In genomic region chr1:35660581-35661473, GRCh38 we compare ENCODE assay signal across 11 cellular contexts. TPM values are rescaled to one million over a fixed set of nuclear protein-coding genes. Genes with fewer than 3 reads are reported as not detected.
DNase-seq lines count a peak whose midpoint lies in the region; ATAC-seq, FAIRE-seq and TF ChIP-seq lines count a peak whose summit lies in the region.
"Had no signal": no experiment of that assay in that cellular context is flagged by ENCODE, and none has a peak within 500 bp of the region (broad histone marks: within the 10 kb centered on the region; RNA-seq: fewer than 3 reads in every experiment).

No MANE protein-coding gene starts in this region.

- peaks cover 10% of the 10 kb centered on the region for H3K4me1 Mint-ChIP-seq in glutamatergic neuron (ENCODE audit: low read depth, unreplicated experiment)

- FAIRE-seq in HepG2 (lab: Jason Lieb, UNC), result no peak
- no peak for FAIRE-seq in GM19239 (lab: Jason Lieb, UNC)
- FAIRE-seq: GM12891 had no signal

- no peak overlapping the region for H3K4me2 ChIP-seq in HepG2 (ENCODE audit: low read depth, low read length)

- no peak for TF ChIP-seq POLR2A in HepG2 (IDR thresholded peaks at IDR 0.05; ENCODE audit: insufficient read depth in 1 of 2, low read depth in 2 of 2, low read length in 2 of 2)
- no peak for TF ChIP-seq POLR2A in right lobe of liver (IDR thresholded peaks at IDR 0.05)

- no peaks in the 10 kb centered on the region for H3K36me3 ChIP-seq in HepG2 (replicated peaks in 1 of 2; ENCODE audit: control insufficient read depth in 1 of 2, insufficient read depth in 2 of 2, low read length in 2 of 2)
- H3K36me3 ChIP-seq in right lobe of liver, result no peaks in the 10 kb centered on the region

- 36% methylated on average over 5 of the region's 5 CpGs for WGBS in HepG2 (ENCODE audit: low lambda C conversion rate)
- 12% methylated on average over 3 of the region's 5 CpGs for WGBS in right lobe of liver (ENCODE audit: insufficient coverage, low coverage, low lambda C conversion rate, missing lambda C conversion rate)

- H2AFZ ChIP-seq in HepG2 (ENCODE audit: low read length), result no peak overlapping the region

- H3K27me3 ChIP-seq in HepG2 (ENCODE audit: control insufficient read depth in 1 of 2, insufficient read depth in 2 of 2, low read length in 2 of 2), result no peaks in the 10 kb centered on the region; a peak in 2 of 5 replicates
- H3K27me3 ChIP-seq in right lobe of liver, result no peaks in the 10 kb centered on the region
- peaks cover 6% of the 10 kb centered on the region for H3K27me3 ChIP-seq in foreskin keratinocyte

- peak overlapping the region; percentile 53 for H3K4me3 Mint-ChIP-seq in glutamatergic neuron (ENCODE audit: unreplicated experiment)

- no peak for TF ChIP-seq CTCF in HepG2 (CRISPR knock-in tag; IDR thresholded peaks at IDR 0.05)
- no peak for TF ChIP-seq CTCF in right lobe of liver (IDR thresholded peaks at IDR 0.05)
- no peak for TF ChIP-seq CTCF in glutamatergic neuron (IDR thresholded peaks at IDR 0.05; ENCODE audit: partially characterized antibody, unreplicated experiment)
- TF ChIP-seq CTCF in foreskin keratinocyte (conservative IDR thresholded peaks at IDR 0.05), result no peak

- in situ Hi-C loops in HepG2 (cut with HindIII; ENCODE audit: extremely low pct_ligation_motif_present, low pct_unique_long_range_greater_than_20kb), result no loop called here

- H3K27ac ChIP-seq in HepG2 (ENCODE audit: extremely low read length, insufficient read depth, low read length) (no peak overlapping the region), right lobe of liver (no peak overlapping the region), foreskin keratinocyte (no peak overlapping the region)

- no TSS peak for BruUV-seq in HepG2 (replicated peaks; lab: Mats Ljungman, UMichigan)

- no peaks in the 10 kb centered on the region for H4K20me1 ChIP-seq in HepG2 (ENCODE audit: insufficient read depth, low read length)

- H3K27ac Mint-ChIP-seq in glutamatergic neuron (ENCODE audit: unreplicated experiment), result no peak overlapping the region

- CTCF ChIA-PET in HepG2 (lab: Yijun Ruan, JAX; ENCODE audit: low intra/inter-chr PET ratio, low total read pairs), result no interaction called here

- peaks cover 9% of the 10 kb centered on the region for H3K27me3 Mint-ChIP-seq in glutamatergic neuron (ENCODE audit: unreplicated experiment)

- intact Hi-C loops in HepG2 (cut with micrococcal nuclease; ENCODE audit: unreplicated experiment), result no loop called here
- intact Hi-C loops in right lobe of liver (cut with DNase I), result no loop called here

- peaks cover 5% of the 10 kb centered on the region for H3K9me3 Mint-ChIP-seq in glutamatergic neuron (ENCODE audit: unreplicated experiment)

- H3K4me1 ChIP-seq in HepG2 (ENCODE audit: insufficient read depth, low read length) (no peaks in the 10 kb centered on the region), right lobe of liver (no peaks in the 10 kb centered on the region), foreskin keratinocyte (no peaks in the 10 kb centered on the region)

- ATAC-seq in HepG2 (no peak), right lobe of liver (no peak), foreskin keratinocyte (no peak), GM19467 (IDR thresholded peaks at IDR 0.05; ENCODE audit: unreplicated experiment) (no peak)

- no peak for TF ChIP-seq RAD21 in HepG2 (CRISPR knock-in tag; IDR thresholded peaks at IDR 0.05)

- TF ChIP-seq EP300 in HepG2 (IDR thresholded peaks at IDR 0.05; ENCODE audit: low read depth in 2 of 2, low read length in 2 of 2) (no peak), HepG2 (CRISPR knock-in tag; IDR thresholded peaks at IDR 0.05; ENCODE audit: borderline replicate concordance) (no peak)

- no peak overlapping the region for H3K4me3 ChIP-seq in HepG2 (replicated peaks in 1 of 3; ENCODE audit: insufficient read depth in 1 of 3, low read depth in 2 of 3, low read length in 3 of 3)
- no peak overlapping the region for H3K4me3 ChIP-seq in right lobe of liver

- H3K9me3 ChIP-seq in HepG2 (ENCODE audit: low read length) (no peaks in the 10 kb centered on the region), right lobe of liver (no peaks in the 10 kb centered on the region)

- POLR2A ChIA-PET in HepG2 (lab: Yijun Ruan, JAX), result no interaction called here

- H3K9ac ChIP-seq in HepG2 (ENCODE audit: insufficient read depth, low read depth, low read length), result no peak overlapping the region

- H3K36me3 Mint-ChIP-seq in glutamatergic neuron (ENCODE audit: unreplicated experiment), result no peaks in the 10 kb centered on the region

- no peaks in the 10 kb centered on the region for H3K79me2 ChIP-seq in HepG2 (ENCODE audit: insufficient read depth, low read length)

- DNase-seq in HepG2 (ENCODE audit: low spot score) (no peak), right lobe of liver (no peak), SW480 (ENCODE audit: low spot score) (peak; percentile 14), glutamatergic neuron (no peak), NCI-H1930 (lab: John Stamatoyannopoulos, UW) (no peak), foreskin keratinocyte (no peak), GM19239 (ENCODE audit: insufficient read length, low spot score) (no peak)
- DNase-seq: activated T-cell treated with anti-CD3 and anti-CD28 coated beads, Interleukin-2, amount 50 U/mL, for 48 hours; stimulated activated CD4-positive, alpha-beta T cell treated with anti-CD3 and anti-CD28 coated beads, Interleukin-12 subunit alpha, Interleukin-12 subunit beta, amount 100 ng/mL, for 4 hours had no signal

TF ChIP-seq in HepG2, 621 proteins besides CTCF, POLR2A, EP300 and RAD21 (continues in another document):
- no peak for TF ChIP-seq TOPORS (CRISPR knock-in tag; IDR thresholded peaks at IDR 0.05)
- TF ChIP-seq GLI4 (CRISPR knock-in tag; IDR thresholded peaks at IDR 0.05; ENCODE audit: borderline replicate concordance), result no peak

RNA-seq across cellular contexts. Expression of gene PSMB2, which starts 19.5 kb away (rescaled TPM):
- total RNA-seq in HepG2 (2016; rRNA removed; fragmentation: Illumina TruSeq; extraction: Trizol) (62.2 and 102 TPM in 2 replicates), right lobe of liver (10 to 100 TPM; 41.7 to 54.6 (median 48.3) TPM), glutamatergic neuron (ENCODE audit: unreplicated experiment) (85.8 TPM), foreskin keratinocyte (91.0 and 101 TPM in 2 replicates)
- total RNA-seq in HepG2 (2016; cell fraction: cytosol; rRNA removed; fragmentation: Illumina TruSeq; extraction: Trizol; ENCODE audit: low read depth), result 9.9 and 10.8 TPM in 2 replicates
- 62.8 and 101 TPM in 2 replicates for total RNA-seq in HepG2 (2016; cell fraction: insoluble cytoplasmic fraction; rRNA removed; fragmentation: Illumina TruSeq; extraction: Trizol)
- 18.0 and 18.3 TPM in 2 replicates for total RNA-seq in HepG2 (2016; cell fraction: membrane; rRNA removed; fragmentation: Illumina TruSeq; extraction: Trizol)
- total RNA-seq in HepG2 (2016; cell fraction: nucleus; rRNA removed; fragmentation: Illumina TruSeq; extraction: Trizol), result 31.6 and 32.7 TPM in 2 replicates
- polyA plus RNA-seq in HepG2 (2011; rRNA removed) (50.5 and 60.6 TPM in 2 replicates), foreskin keratinocyte (129 and 145 TPM in 2 replicates)
- polyA plus RNA-seq in HepG2 (2011; cell fraction: cytosol; rRNA removed), result 45.2 and 49.5 TPM in 2 replicates
- 17.0 and 20.6 TPM in 2 replicates for polyA plus RNA-seq in HepG2 (2011; cell fraction: nucleus; rRNA removed)
- polyA plus RNA-seq in HepG2 (2012), result 49.7 and 57.0 TPM in 2 replicates
- 20.2 and 22.2 TPM in 2 replicates for polyA plus RNA-seq in HepG2 (2016; cell fraction: cytosol; fragmentation: Illumina TruSeq; extraction: Trizol; ENCODE audit: low read depth)
- 199 and 202 TPM in 2 replicates for polyA plus RNA-seq in HepG2 (2016; cell fraction: insoluble cytoplasmic fraction; fragmentation: Illumina TruSeq; extraction: Trizol; ENCODE audit: low read depth)
- polyA plus RNA-seq in HepG2 (2016; cell fraction: membrane; fragmentation: Illumina TruSeq; extraction: Trizol; ENCODE audit: low read depth), result 28.8 and 32.3 TPM in 2 replicates
- 75.8 and 83.1 TPM in 2 replicates for polyA plus RNA-seq in HepG2 (2016; cell fraction: nucleus; fragmentation: Illumina TruSeq; extraction: Trizol; ENCODE audit: insufficient read depth, low read depth)
- 92.7 and 165 TPM in 2 replicates for polyA minus RNA-seq in HepG2 (2011; rRNA and poly(A)+ RNA removed; ENCODE audit: low replicate concordance)
- 26.0 and 31.0 TPM in 2 replicates for polyA minus RNA-seq in HepG2 (2011; cell fraction: cytosol; rRNA and poly(A)+ RNA removed)
- 19.2 and 19.9 TPM in 2 replicates for polyA minus RNA-seq in HepG2 (2011; cell fraction: nucleus; rRNA and poly(A)+ RNA removed)

RNA-seq across cellular contexts. Expression of gene C1orf216, which starts 57.9 kb away (rescaled TPM):
- total RNA-seq in HepG2 (2016; rRNA removed; fragmentation: Illumina TruSeq; extraction: Trizol) (1.1 TPM in 2 replicates), right lobe of liver (1 to 10 TPM; 2.2 to 4.2 (median 3.6) TPM), glutamatergic neuron (ENCODE audit: unreplicated experiment) (21.6 TPM), foreskin keratinocyte (8.6 and 10.0 TPM in 2 replicates)
- 0.44 TPM in 1 of 2 replicates, not detected in the other for total RNA-seq in HepG2 (2016; cell fraction: cytosol; rRNA removed; fragmentation: Illumina TruSeq; extraction: Trizol; ENCODE audit: low read depth)
- 0.80 and 0.98 TPM in 2 replicates for total RNA-seq in HepG2 (2016; cell fraction: insoluble cytoplasmic fraction; rRNA removed; fragmentation: Illumina TruSeq; extraction: Trizol)
- total RNA-seq in HepG2 (2016; cell fraction: membrane; rRNA removed; fragmentation: Illumina TruSeq; extraction: Trizol), result 0.79 and 0.83 TPM in 2 replicates
- 1.1 and 1.4 TPM in 2 replicates for total RNA-seq in HepG2 (2016; cell fraction: nucleus; rRNA removed; fragmentation: Illumina TruSeq; extraction: Trizol)
- polyA plus RNA-seq in HepG2 (2011; rRNA removed) (0.37 and 0.48 TPM in 2 replicates), foreskin keratinocyte (6.2 and 6.9 TPM in 2 replicates)
- 0.14 and 0.17 TPM in 2 replicates for polyA plus RNA-seq in HepG2 (2011; cell fraction: cytosol; rRNA removed)
- polyA plus RNA-seq in HepG2 (2011; cell fraction: nucleus; rRNA removed), result 1.5 and 1.8 TPM in 2 replicates
- 0.35 and 0.40 TPM in 2 replicates for polyA plus RNA-seq in HepG2 (2012)
- polyA plus RNA-seq in HepG2 (2016; cell fraction: cytosol; fragmentation: Illumina TruSeq; extraction: Trizol; ENCODE audit: low read depth), result 0.09 and 0.19 TPM in 2 replicates
- 0.72 and 0.88 TPM in 2 replicates for polyA plus RNA-seq in HepG2 (2016; cell fraction: insoluble cytoplasmic fraction; fragmentation: Illumina TruSeq; extraction: Trizol; ENCODE audit: low read depth)
- 0.23 TPM in 2 replicates for polyA plus RNA-seq in HepG2 (2016; cell fraction: membrane; fragmentation: Illumina TruSeq; extraction: Trizol; ENCODE audit: low read depth)
- 5.6 and 6.7 TPM in 2 replicates for polyA plus RNA-seq in HepG2 (2016; cell fraction: nucleus; fragmentation: Illumina TruSeq; extraction: Trizol; ENCODE audit: insufficient read depth, low read depth)
- polyA minus RNA-seq in HepG2 (2011; rRNA and poly(A)+ RNA removed; ENCODE audit: low replicate concordance), result 0.32 and 19.3 TPM in 2 replicates
- not detected in 2 replicates for polyA minus RNA-seq in HepG2 (2011; cell fraction: cytosol; rRNA and poly(A)+ RNA removed)
- polyA minus RNA-seq in HepG2 (2011; cell fraction: nucleus; rRNA and poly(A)+ RNA removed), result 0.37 and 0.77 TPM in 2 replicates
